ENCODE assay signal across 19 cellular contexts in genomic region chr6:100730581-100730980, GRCh38.
DNase-seq lines count a peak whose midpoint lies in the region; ATAC-seq and TF ChIP-seq lines count a peak whose summit lies in the region.
"Had no signal": no experiment of that assay in that cellular context is flagged by ENCODE, and none has a peak within 500 bp of the region (broad histone marks: within the 10 kb centered on the region; RNA-seq: fewer than 3 reads in every experiment).

No MANE protein-coding gene starts in this region.

- H3K9ac ChIP-seq in neural cell (ENCODE audit: low read length) = no peak overlapping the region

- no peak overlapping the region for H3K27ac ChIP-seq in neural cell (ENCODE audit: low read length)
- H3K27ac ChIP-seq: HL-60, PC-9 had no signal

- H3F3A ChIP-seq in neural cell (ENCODE audit: insufficient read depth, low read length, poor library complexity, severe bottlenecking) = no peaks in the 10 kb centered on the region

- H2AFZ ChIP-seq in neural cell (ENCODE audit: low read depth, low read length) = no peak overlapping the region
- H2AFZ ChIP-seq: GM23338, PC-9 had no signal

- H3K9me3 Mint-ChIP-seq in activated T-cell treated with anti-CD3 and anti-CD28 coated beads, Interleukin-2, amount 50 U/mL, for 4 hours = no peaks in the 10 kb centered on the region
- H3K9me3 Mint-ChIP-seq: CD14-positive monocyte, GM23338, HFFc6 had no signal

- H3K4me3 Mint-ChIP-seq in activated T-cell treated with anti-CD3 and anti-CD28 coated beads, Interleukin-2, amount 50 U/mL, for 4 hours = no peak overlapping the region
- H3K4me3 Mint-ChIP-seq: CD14-positive monocyte, GM23338, HFFc6 had no signal

- TF ChIP-seq EP300 in neural cell (conservative IDR thresholded peaks at IDR 0.05; ENCODE audit: poor library complexity, severe bottlenecking) = peak; percentile 92

- no peak for TF ChIP-seq RAD21 in neural cell (conservative IDR thresholded peaks at IDR 0.05)

- no peaks in the 10 kb centered on the region for H3K4me1 Mint-ChIP-seq in activated T-cell treated with anti-CD3 and anti-CD28 coated beads, Interleukin-2, amount 50 U/mL, for 4 hours (ENCODE audit: low read depth)
- H3K4me1 Mint-ChIP-seq: CD14-positive monocyte, GM23338 had no signal

- ATAC-seq in activated T-cell treated with anti-CD3 and anti-CD28 coated beads, Interleukin-2, amount 50 U/mL, for 4 hours = no peak
- ATAC-seq in GM18867 (IDR thresholded peaks at IDR 0.05; ENCODE audit: unreplicated experiment) = no peak
- ATAC-seq: GM23338, K562 had no signal

- DNase-seq in NCI-H1417 (lab: John Stamatoyannopoulos, UW) = peak in 2 of 3 experiments; percentile 10 to 47
- DNase-seq in NCI-H1417 treated with DMSO at 0.1 percent for 48 hours (lab: John Stamatoyannopoulos, UW) = no peak
- DNase-seq in NB4 (ENCODE audit: low read depth) = peak; percentile 6
- peak; percentile 53 for DNase-seq in NCI-H82 (lab: John Stamatoyannopoulos, UW)
- DNase-seq in activated T-cell treated with anti-CD3 and anti-CD28 coated beads, Interleukin-2, amount 50 U/mL, for 4 hours = no peak
- no peak for DNase-seq in DMS79 treated with DMSO at 0.1 percent for 48 hours (lab: John Stamatoyannopoulos, UW)
- DNase-seq: 8988T, COR-L47, HFFc6, MG63, NCI-H526 treated with DMSO at 0.1 percent for 48 hours, PC-9, T-helper 2 cell had no signal

- no peak for TF ChIP-seq CTCF in NB4 (IDR thresholded peaks at IDR 0.05; ENCODE audit: low read depth, low read length)
- no peak for TF ChIP-seq CTCF in neural cell (IDR thresholded peaks at IDR 0.05; ENCODE audit: poor library complexity, severe bottlenecking)

- no peak for TF ChIP-seq POLR2A in NB4 (IDR thresholded peaks at IDR 0.05; ENCODE audit: extremely low read depth, insufficient read length)

- no peaks in the 10 kb centered on the region for H3K79me2 ChIP-seq in neural cell (replicated peaks; ENCODE audit: insufficient read depth, low read length)

- H3K9me2 ChIP-seq in neural cell (ENCODE audit: insufficient read depth, low read length) = no peaks in the 10 kb centered on the region

- H3K36me3 Mint-ChIP-seq in activated T-cell treated with anti-CD3 and anti-CD28 coated beads, Interleukin-2, amount 50 U/mL, for 4 hours (ENCODE audit: insufficient read depth) = peaks cover 7% of the 10 kb centered on the region
- H3K36me3 Mint-ChIP-seq: CD14-positive monocyte had no signal

- H3K27me3 ChIP-seq in neural cell (ENCODE audit: insufficient read depth, low read depth, low read length) = no peaks in the 10 kb centered on the region
- H3K27me3 ChIP-seq: MG63 had no signal

- H3K9me3 ChIP-seq in neural cell (ENCODE audit: low read length) = no peaks in the 10 kb centered on the region
- H3K9me3 ChIP-seq: MG63 had no signal

- no peaks in the 10 kb centered on the region for H4K20me1 ChIP-seq in neural cell (ENCODE audit: insufficient read depth)

- H3K36me3 ChIP-seq in neural cell (ENCODE audit: insufficient read depth, low read length) = no peaks in the 10 kb centered on the region
- H3K36me3 ChIP-seq: MG63 had no signal

- no peak overlapping the region for H3K4me2 ChIP-seq in neural cell (ENCODE audit: low read length)
- H3K4me2 ChIP-seq: GM23338, PC-9 had no signal

- H3K4me3 ChIP-seq in NB4 (ENCODE audit: low read depth, low read length) = no peak overlapping the region
- no peak overlapping the region for H3K4me3 ChIP-seq in neural cell (ENCODE audit: low read length)
- H3K4me3 ChIP-seq: GM23338, K562, MG63, PC-9 had no signal

- no peaks in the 10 kb centered on the region for H3K27me3 Mint-ChIP-seq in activated T-cell treated with anti-CD3 and anti-CD28 coated beads, Interleukin-2, amount 50 U/mL, for 4 hours (ENCODE audit: low read depth)

TF ChIP-seq in neural cell, 6 proteins besides CTCF, POLR2A, EP300 and RAD21:
- TF ChIP-seq POLR2AphosphoS5 (IDR thresholded peaks at IDR 0.05) (peak; percentile 87), TAF1 (IDR thresholded peaks at IDR 0.05; ENCODE audit: low read depth) (no peak)

Comparison
In these comparisons a context has a peak if more than half of its experiments do, and no peak if none do; other contexts are left out.
1. DNase-seq: peak in NCI-H1417 (2 of 3), NB4 (single experiment) and NCI-H82 (single experiment); none in NCI-H1417 treated with DMSO at 0.1 percent for 48 hours (single experiment), activated T-cell treated with anti-CD3 and anti-CD28 coated beads, Interleukin-2, amount 50 U/mL, for 4 hours (single experiment) and DMS79 treated with DMSO at 0.1 percent for 48 hours (single experiment).